In the genomic region with DNA sequence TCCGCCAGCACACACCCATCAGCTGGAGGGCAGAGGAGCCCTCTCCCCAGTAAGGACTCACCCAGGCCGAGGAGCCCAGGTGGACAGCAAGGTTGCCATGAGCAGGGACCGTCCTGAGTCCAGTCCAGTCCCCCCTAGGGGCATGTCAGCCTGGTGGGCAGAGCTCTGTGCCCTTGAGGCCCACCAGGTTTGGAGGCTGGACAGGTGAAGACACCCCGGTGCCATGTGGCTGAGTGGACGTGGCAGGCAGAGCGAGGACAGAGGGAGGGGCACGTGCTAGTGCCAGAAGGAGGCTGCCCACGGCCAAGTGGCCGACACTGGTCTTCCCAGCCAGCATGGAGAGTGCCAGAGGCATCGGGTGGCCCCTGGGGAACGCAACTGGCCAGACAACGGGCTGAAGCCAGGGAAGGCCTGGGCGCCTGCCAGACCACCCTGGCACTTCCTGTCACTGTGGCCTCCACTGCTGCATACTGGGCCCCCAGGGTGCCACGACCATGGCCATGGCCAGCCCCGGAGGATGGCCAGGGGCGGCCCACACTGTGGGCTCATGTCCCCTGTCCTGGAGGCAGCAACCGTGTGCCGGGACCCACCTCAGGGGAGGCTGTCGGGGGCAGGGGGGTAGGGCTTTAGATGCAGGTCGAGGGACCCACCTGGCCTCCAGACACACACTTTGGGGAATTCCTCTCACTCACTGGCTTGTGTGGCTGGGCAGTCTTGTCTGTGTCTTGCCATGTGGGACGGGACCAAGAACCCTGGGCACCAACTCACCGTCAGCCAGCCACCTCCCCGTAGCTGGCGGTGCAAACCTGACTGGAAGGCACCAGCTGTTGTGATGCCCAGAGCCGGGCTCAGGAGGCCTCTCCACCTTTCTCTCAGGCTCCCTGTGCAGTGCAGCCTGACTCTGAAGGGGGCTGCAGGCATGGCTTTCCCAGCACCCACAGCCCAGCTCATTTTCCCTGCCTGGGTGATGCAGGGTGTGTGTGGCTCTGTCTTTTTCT, we compare ENCODE assay signal across 19 cellular contexts. TPM values are rescaled to one million over a fixed set of nuclear protein-coding genes. Genes with fewer than 3 reads are reported as not detected.
A peak's percentile ranks its signal among the peaks of the same experiment; 100 is the strongest.
DNase-seq lines count a peak whose midpoint lies in the region; ATAC-seq and TF ChIP-seq lines count a peak whose summit lies in the region.
"Had no signal": no experiment of that assay in that cellular context is flagged by ENCODE, and none has a peak within 500 bp of the region (broad histone marks: within the 10 kb centered on the region; RNA-seq: fewer than 3 reads in every experiment).

No MANE protein-coding gene starts in this region.

- ATAC-seq in left ventricle myocardium superior: peak; percentile 14
- ATAC-seq in GM18873 (IDR thresholded peaks at IDR 0.05; ENCODE audit: low FRiP score, unreplicated experiment): no peak
- ATAC-seq in GM18517 (IDR thresholded peaks at IDR 0.05; ENCODE audit: unreplicated experiment): no peak
- ATAC-seq in GM21390 (IDR thresholded peaks at IDR 0.05; ENCODE audit: unreplicated experiment): no peak
- ATAC-seq: CD8-positive, alpha-beta T cell; gastroesophageal sphincter; left lobe of liver had no signal

- peaks cover 7% of the 10 kb centered on the region for H3K9me3 Mint-ChIP-seq in progenitor cell of endocrine pancreas (ENCODE audit: low read depth)
- H3K9me3 Mint-ChIP-seq: CD8-positive, alpha-beta T cell had no signal

- peaks cover 15% of the 10 kb centered on the region for H3K36me3 Mint-ChIP-seq in progenitor cell of endocrine pancreas (ENCODE audit: insufficient read depth)

- H3K4me1 Mint-ChIP-seq in progenitor cell of endocrine pancreas (ENCODE audit: low read depth): peaks cover 24% of the 10 kb centered on the region

- CTCF ChIA-PET in AG04450 (lab: Charles Lee): no interaction called here

- peaks cover 9% of the 10 kb centered on the region for H3K27me3 ChIP-seq in AG04450 (ENCODE audit: control insufficient read depth, insufficient read depth, low read length)
- no peaks in the 10 kb centered on the region for H3K27me3 ChIP-seq in MG63
- H3K27me3 ChIP-seq: gastroesophageal sphincter, ovary, stomach had no signal

- H3K27me3 Mint-ChIP-seq in progenitor cell of endocrine pancreas: peaks cover 3% of the 10 kb centered on the region

- no peak overlapping the region for H3K4me3 Mint-ChIP-seq in progenitor cell of endocrine pancreas (ENCODE audit: low read depth)
- H3K4me3 Mint-ChIP-seq: CD8-positive, alpha-beta T cell had no signal

- POLR2A ChIA-PET in AG04450 (lab: Yijun Ruan, JAX): no interaction called here

- DNase-seq in AG04450 (ENCODE audit: low read depth, low spot score) (no peak), MG63 (peak; percentile 58), left ventricle myocardium superior (peak; percentile 54), progenitor cell of endocrine pancreas (ENCODE audit: low spot score, unreplicated experiment) (no peak), DMS79 treated with DMSO at 0.1 percent for 48 hours (lab: John Stamatoyannopoulos, UW) (no peak)
- DNase-seq: activated CD4-positive, alpha-beta T cell treated with anti-CD3 and anti-CD28 coated beads for 48 hours; CD8-positive, alpha-beta T cell; dermis blood vessel endothelial cell; KBM-7; NCI-H1048; NCI-H2029 treated with DMSO at 0.1 percent for 48 hours; ovary had no signal

- H3K4me3 ChIP-seq in AG04450 (ENCODE audit: low read depth, low read length) (no peak overlapping the region), MG63 (no peak overlapping the region)
- H3K4me3 ChIP-seq: gastroesophageal sphincter, ovary, stomach had no signal

- intact Hi-C loops in left ventricle myocardium superior (cut with micrococcal nuclease): no loop called here

- H3K27ac Mint-ChIP-seq in progenitor cell of endocrine pancreas: peak overlapping the region; percentile 41
- H3K27ac Mint-ChIP-seq: activated T-helper 2 cell treated with anti-CD3 and anti-CD28 coated beads, Interferon-gamma antibody, Interleukin-2, Interleukin-4, amounts not matched to agents 10 μg/mL and 5 μg/mL and 100 μg/mL, durations not matched to agents 14 hours and 24 hours and 36 hours; CD8-positive, alpha-beta T cell had no signal

- H3K27ac ChIP-seq in AG04450 (ENCODE audit: low read depth, low read length): peak overlapping the region; percentile 21
- H3K27ac ChIP-seq: gastroesophageal sphincter, ovary had no signal

- TF ChIP-seq CTCF in AG04450 (IDR thresholded peaks at IDR 0.05; ENCODE audit: low read depth, low read length): no peak
- no peak for TF ChIP-seq CTCF in progenitor cell of endocrine pancreas (IDR thresholded peaks at IDR 0.05; ENCODE audit: unreplicated experiment)

- H3K9me3 ChIP-seq in AG04450 (ENCODE audit: control insufficient read depth, insufficient read depth, low read length): peaks cover 15% of the 10 kb centered on the region
- no peaks in the 10 kb centered on the region for H3K9me3 ChIP-seq in MG63
- H3K9me3 ChIP-seq: gastroesophageal sphincter, ovary, stomach had no signal

- no peaks in the 10 kb centered on the region; the same call in none of the 2 replicates for H3K36me3 ChIP-seq in MG63
- H3K36me3 ChIP-seq: ovary had no signal

RNA-seq across cellular contexts. Expression of gene LPCAT1, which starts 42.3 kb away (rescaled TPM):
- 23.4 and 23.5 TPM in 2 replicates for polyA plus RNA-seq in AG04450 (2011; rRNA removed)
- 18.9 and 26.5 TPM in 2 replicates for polyA minus RNA-seq in AG04450 (2011; rRNA and poly(A)+ RNA removed)
- 130 and 166 TPM in 2 replicates for total RNA-seq in MG63 (2014; rRNA removed; shearing (Covaris generic); ENCODE audit: low replicate concordance)
- 13.4 TPM for total RNA-seq in left ventricle myocardium superior
- total RNA-seq in progenitor cell of endocrine pancreas: 73.3 and 76.4 TPM in 2 replicates

Comparison
In these comparisons a context has a peak if more than half of its experiments do, and no peak if none do; other contexts are left out.
1. DNase-seq: peak in MG63 (single experiment) and left ventricle myocardium superior (single experiment); none in AG04450 (single experiment), progenitor cell of endocrine pancreas (single experiment) and DMS79 treated with DMSO at 0.1 percent for 48 hours (single experiment).